Comparison of ENCODE assay signal across 1 cellular context in genomic region chr4:23667659-23668058, GRCh38.
TF ChIP-seq lines count a peak whose summit lies in the region.

No MANE protein-coding gene starts in this region.

TF ChIP-seq in IMR-90, 13 proteins besides CTCF, POLR2A, EP300 and RAD21 (continued from another document):
- TF ChIP-seq RFX5 (IDR thresholded peaks at IDR 0.05; ENCODE audit: low read depth, low read length) = no peak
